Comparison of ENCODE assay signal across 9 cellular contexts in genomic region chr1:107935396-107936064, GRCh38. TPM values are rescaled to one million over a fixed set of nuclear protein-coding genes. Genes with fewer than 3 reads are reported as not detected.
DNase-seq lines count a peak whose midpoint lies in the region; ATAC-seq and TF ChIP-seq lines count a peak whose summit lies in the region.
"Had no signal": no experiment of that assay in that cellular context is flagged by ENCODE, and none has a peak within 500 bp of the region (broad histone marks: within the 10 kb centered on the region; RNA-seq: fewer than 3 reads in every experiment).

No MANE protein-coding gene starts in this region.

- H3K4me3 ChIP-seq in GM23248 = no peak overlapping the region
- peak overlapping the region; percentile 50 for H3K4me3 ChIP-seq in MM.1S (ENCODE audit: low read length)
- H3K4me3 ChIP-seq in thyroid gland (replicated peaks in 1 of 3) = no peak overlapping the region
- H3K4me3 ChIP-seq: K562 had no signal

- H3K27me3 ChIP-seq in GM23248 (replicated peaks; ENCODE audit: insufficient read depth) (no peaks in the 10 kb centered on the region), MM.1S (replicated peaks; ENCODE audit: insufficient read depth, low read length) (no peaks in the 10 kb centered on the region), thyroid gland (no peaks in the 10 kb centered on the region)

- peak overlapping the region; percentile 59 to 93 for H3K27ac Mint-ChIP-seq in effector memory CD8-positive, alpha-beta T cell
- H3K27ac Mint-ChIP-seq in chondrocyte (ENCODE audit: unreplicated experiment) = no peak overlapping the region

- H3K9me3 ChIP-seq in GM23248 (ENCODE audit: low read depth) (no peaks in the 10 kb centered on the region), MM.1S (replicated peaks; ENCODE audit: insufficient read depth, low read length) (no peaks in the 10 kb centered on the region), thyroid gland (no peaks in the 10 kb centered on the region)

- no peaks in the 10 kb centered on the region for H3K79me2 ChIP-seq in GM23248 (ENCODE audit: insufficient read depth)
- H3K79me2 ChIP-seq in MM.1S (ENCODE audit: low read length) = no peaks in the 10 kb centered on the region

- no peak overlapping the region for H2AFZ ChIP-seq in GM23248
- H2AFZ ChIP-seq in MM.1S (ENCODE audit: low read length) = no peak overlapping the region

- 45 to 46% methylated on average over 4 of the region's 4 CpGs for WGBS in GM23248 (ENCODE audit: low coverage in 1 of 2, low lambda C conversion rate in 2 of 2, missing lambda C conversion rate in 2 of 2), 2 experiments
- WGBS in thyroid gland, 2 donors = 77 to 88% methylated on average over 4 of the region's 4 CpGs

- H3K9me3 Mint-ChIP-seq in effector memory CD8-positive, alpha-beta T cell = no peaks in the 10 kb centered on the region
- no peaks in the 10 kb centered on the region for H3K9me3 Mint-ChIP-seq in chondrocyte (ENCODE audit: low read depth)

- no peaks in the 10 kb centered on the region for H3K27me3 Mint-ChIP-seq in effector memory CD8-positive, alpha-beta T cell
- no peaks in the 10 kb centered on the region for H3K27me3 Mint-ChIP-seq in chondrocyte (ENCODE audit: low read depth)

- H3K36me3 Mint-ChIP-seq in effector memory CD8-positive, alpha-beta T cell (ENCODE audit: insufficient read depth) = peaks cover 6% of the 10 kb centered on the region
- H3K36me3 Mint-ChIP-seq in chondrocyte (ENCODE audit: low read depth) = no peaks in the 10 kb centered on the region

- H3K36me3 ChIP-seq in GM23248 (ENCODE audit: low read depth) (no peaks in the 10 kb centered on the region), MM.1S (replicated peaks; ENCODE audit: insufficient read depth, low read length) (no peaks in the 10 kb centered on the region), thyroid gland (no peaks in the 10 kb centered on the region)

- H3K27ac ChIP-seq in GM23248 (no peak overlapping the region), MM.1S (ENCODE audit: low read length) (peak overlapping the region; percentile 85), thyroid gland (no peak overlapping the region)

- H4K20me1 ChIP-seq in GM23248 (ENCODE audit: insufficient read depth) (no peaks in the 10 kb centered on the region), MM.1S (ENCODE audit: insufficient read depth, low read length) (no peaks in the 10 kb centered on the region)

- intact Hi-C loops in thyroid gland (cut with DNase I) = no loop called here

- TF ChIP-seq CTCF in MM.1S (IDR thresholded peaks at IDR 0.05; ENCODE audit: low read length) = no peak; the same call in 1 of the 2 replicates
- TF ChIP-seq CTCF in thyroid gland (IDR thresholded peaks at IDR 0.05) = no peak
- no peak for TF ChIP-seq CTCF in chondrocyte (IDR thresholded peaks at IDR 0.05)

- H3K9ac ChIP-seq in GM23248 = no peak overlapping the region
- H3K9ac ChIP-seq in MM.1S (ENCODE audit: low read length) = peak overlapping the region; percentile 37; the same call in 1 of the 2 replicates

- DNase-seq in GM23248 (peak; percentile 53), MM.1S (no peak), thyroid gland (no peak), putamen (ENCODE audit: low spot score) (no peak), chondrocyte (ENCODE audit: low spot score) (no peak), EL (no peak)
- peak in 1 of 3 experiments; percentile 8 for DNase-seq in effector memory CD8-positive, alpha-beta T cell

- in situ Hi-C loops in GM23248 (cut with MboI) = no loop called here

- ATAC-seq in GM18508 (IDR thresholded peaks at IDR 0.05; ENCODE audit: insufficient read depth, unreplicated experiment) = peak; percentile 89
- peak; percentile 11 for ATAC-seq in effector memory CD8-positive, alpha-beta T cell (replicated peaks)
- ATAC-seq: K562 had no signal

- no peaks in the 10 kb centered on the region for H3K9me2 ChIP-seq in GM23248 (ENCODE audit: insufficient read depth)
- no peaks in the 10 kb centered on the region for H3K9me2 ChIP-seq in MM.1S (replicated peaks; ENCODE audit: insufficient read depth, low read length)

- H3F3A ChIP-seq in GM23248 (ENCODE audit: insufficient read depth) = peaks cover 32% of the 10 kb centered on the region
- peaks cover 32% of the 10 kb centered on the region for H3F3A ChIP-seq in MM.1S (ENCODE audit: insufficient read depth, low read length)

- peaks cover 37% of the 10 kb centered on the region for H3K4me1 ChIP-seq in GM23248 (ENCODE audit: insufficient read depth)
- peaks cover 27% of the 10 kb centered on the region for H3K4me1 ChIP-seq in MM.1S (ENCODE audit: low read length)
- peaks cover 0 to 9% of the 10 kb centered on the region in 2 donors for H3K4me1 ChIP-seq in thyroid gland

- H3K4me2 ChIP-seq in GM23248 (ENCODE audit: unreplicated experiment) (peak overlapping the region; percentile 29), MM.1S (ENCODE audit: low read depth, low read length) (peak overlapping the region; percentile 89)

- H3K4me3 Mint-ChIP-seq in effector memory CD8-positive, alpha-beta T cell = peak overlapping the region; percentile 56 to 69
- no peak overlapping the region for H3K4me3 Mint-ChIP-seq in chondrocyte (ENCODE audit: unreplicated experiment)

- peaks cover 31 to 53% of the 10 kb centered on the region in 2 donors for H3K4me1 Mint-ChIP-seq in effector memory CD8-positive, alpha-beta T cell (ENCODE audit: low read depth in 2 of 2)
- peaks cover 11% of the 10 kb centered on the region for H3K4me1 Mint-ChIP-seq in chondrocyte (ENCODE audit: low read depth)

- TF ChIP-seq POLR2A in thyroid gland (IDR thresholded peaks at IDR 0.05) = no peak

RNA-seq across cellular contexts. Expression of gene VAV3, which starts 29.4 kb away (rescaled TPM):
- under 0.01 and 0.63 TPM in 2 replicates for total RNA-seq in GM23248 (2014; rRNA removed; shearing (Covaris generic))
- polyA plus RNA-seq in GM23248 (2016; fragmentation: Nextera tagmentation; extraction: Ambion mirVana) = 0.23 and 0.24 TPM in 2 replicates
- 10 to 100 TPM; 14.8 to 22.8 (median 18.8) TPM for total RNA-seq in thyroid gland
- 0.12 TPM in 1 of 3 replicates, not detected in the others for total RNA-seq in chondrocyte
- total RNA-seq: K562 had no signal
- polyA plus RNA-seq: K562 had no signal
